35 cellular contexts compared by ENCODE assay signal in genomic region chr2:135456835-135457234, GRCh38.
"Had no signal": no experiment of that assay in that cellular context is flagged by ENCODE, and none has a peak within 500 bp of the region (broad histone marks: within the 10 kb centered on the region; RNA-seq: fewer than 3 reads in every experiment).

No MANE protein-coding gene starts in this region.

- H3K36me3 ChIP-seq: MG63 had no signal

- H3K4me3 ChIP-seq: MG63 had no signal

- H3K27me3 ChIP-seq: MG63 had no signal

- DNase-seq: MG63, MM.1S, MV-4-11, NCI-H1048, NCI-H1092, NCI-H1092 treated with DMSO at 0.1 percent for 48 hours, NCI-H1105, NCI-H1105 treated with DMSO at 0.1 percent for 48 hours, NCI-H1417, NCI-H1417 treated with DMSO at 0.1 percent for 48 hours, NCI-H1436, NCI-H1436 treated with DMSO at 0.1 percent for 48 hours, NCI-H146, NCI-H1694, NCI-H1694 treated with DMSO at 0.1 percent for 48 hours, NCI-H187, NCI-H187 treated with DMSO at 0.1 percent for 48 hours, NCI-H1930, NCI-H2029, NCI-H2029 treated with DMSO at 0.1 percent for 48 hours, NCI-H2081, NCI-H2081 treated with DMSO at 0.1 percent for 48 hours, NCI-H2107, NCI-H2171, NCI-H2171 treated with DMSO at 0.1 percent for 48 hours, NCI-H2227 treated with DMSO at 0.1 percent for 48 hours, NCI-H226, NCI-H345, NCI-H446, NCI-H446 treated with DMSO at 0.1 percent for 48 hours, NCI-H510A, NCI-H510A treated with DMSO at 0.1 percent for 48 hours, NCI-H524, NCI-H524 treated with DMSO at 0.1 percent for 48 hours, NCI-H526 had no signal
